In genomic region chr3:111848246-111848645, GRCh38 we compare ENCODE assay signal across 22 cellular contexts.
"Had no signal": no experiment of that assay in that cellular context is flagged by ENCODE, and none has a peak within 500 bp of the region (broad histone marks: within the 10 kb centered on the region; RNA-seq: fewer than 3 reads in every experiment).

No MANE protein-coding gene starts in this region.

- H3K27ac ChIP-seq: gastroesophageal sphincter, heart right ventricle, lower lobe of right lung, neural progenitor cell, sigmoid colon, spleen, stomach, testis, upper lobe of right lung, VCaP had no signal

- H3K4me3 Mint-ChIP-seq: activated naive CD8-positive, alpha-beta T cell treated with anti-CD3 and anti-CD28 coated beads, Interleukin-2, amount 10 ng/mL, durations not matched to agents 7 days and 5 days; central memory CD8-positive, alpha-beta T cell; neural progenitor cell had no signal

- H3K4me1 ChIP-seq: neural progenitor cell, testis had no signal

- H3K9me3 Mint-ChIP-seq: activated naive CD8-positive, alpha-beta T cell treated with anti-CD3 and anti-CD28 coated beads, Interleukin-2, amount 10 ng/mL, durations not matched to agents 7 days and 5 days; central memory CD8-positive, alpha-beta T cell; neural progenitor cell had no signal

- H3K27ac Mint-ChIP-seq: activated naive CD8-positive, alpha-beta T cell treated with anti-CD3 and anti-CD28 coated beads, Interleukin-2, amount 10 ng/mL, durations not matched to agents 7 days and 5 days; brain; neural progenitor cell had no signal

- H3K27me3 ChIP-seq: gastroesophageal sphincter, heart right ventricle, neural progenitor cell, sigmoid colon, spleen, stomach, testis, upper lobe of right lung had no signal

- ATAC-seq: gastroesophageal sphincter, heart right ventricle, left cardiac atrium, upper lobe of right lung had no signal

- H3K27me3 Mint-ChIP-seq: brain had no signal

- H3K4me2 ChIP-seq: neural progenitor cell had no signal

- H3K9ac ChIP-seq: neural progenitor cell had no signal

- H3K36me3 Mint-ChIP-seq: activated naive CD8-positive, alpha-beta T cell treated with anti-CD3 and anti-CD28 coated beads, Interleukin-2, amount 10 ng/mL, durations not matched to agents 7 days and 5 days; brain; neural progenitor cell had no signal

- H3K9me3 ChIP-seq: gastroesophageal sphincter, heart right ventricle, lower lobe of right lung, sigmoid colon, spleen, stomach, testis, upper lobe of right lung had no signal

- DNase-seq: activated CD4-positive, alpha-beta T cell treated with anti-CD3 and anti-CD28 coated beads for 1 hour; activated CD4-positive, alpha-beta T cell treated with anti-CD3 and anti-CD28 coated beads, Interleukin-2, amount 50 U/mL, for 4 hours; activated naive CD4-positive, alpha-beta T cell; activated naive CD8-positive, alpha-beta T cell treated with anti-CD3 and anti-CD28 coated beads, Interleukin-2, amount 10 ng/mL, durations not matched to agents 7 days and 5 days; activated T-cell treated with anti-CD3 and anti-CD28 coated beads for 4 hours; cortex of kidney; effector CD8-positive, alpha-beta T cell; heart right ventricle; left cardiac atrium; lower lobe of right lung; midbrain; sigmoid colon; spleen; stomach; T1000; testis; upper lobe of right lung had no signal

- H2AFZ ChIP-seq: neural progenitor cell had no signal

- H3K4me1 Mint-ChIP-seq: brain had no signal

- H3K36me3 ChIP-seq: gastroesophageal sphincter, heart right ventricle, lower lobe of right lung, neural progenitor cell, sigmoid colon, spleen, upper lobe of right lung had no signal

- H3K4me3 ChIP-seq: gastroesophageal sphincter, heart right ventricle, lower lobe of right lung, neural progenitor cell, sigmoid colon, spleen, stomach, testis, upper lobe of right lung had no signal
